1 cellular context compared by ENCODE assay signal in genomic region chr9:33468797-33469621, GRCh38.
TF ChIP-seq lines count a peak whose summit lies in the region.

No MANE protein-coding gene starts in this region.

TF ChIP-seq in HepG2, 621 proteins besides CTCF, POLR2A, EP300 and RAD21:
- peak; percentile 13 for TF ChIP-seq AGO2 (optimal IDR thresholded peaks at IDR 0.05; ENCODE audit: low read depth, low read length)
- TF ChIP-seq CBX1 (IDR thresholded peaks at IDR 0.05; ENCODE audit: low read depth) = no peak
